11 cellular contexts compared by ENCODE assay signal in the genomic region with DNA sequence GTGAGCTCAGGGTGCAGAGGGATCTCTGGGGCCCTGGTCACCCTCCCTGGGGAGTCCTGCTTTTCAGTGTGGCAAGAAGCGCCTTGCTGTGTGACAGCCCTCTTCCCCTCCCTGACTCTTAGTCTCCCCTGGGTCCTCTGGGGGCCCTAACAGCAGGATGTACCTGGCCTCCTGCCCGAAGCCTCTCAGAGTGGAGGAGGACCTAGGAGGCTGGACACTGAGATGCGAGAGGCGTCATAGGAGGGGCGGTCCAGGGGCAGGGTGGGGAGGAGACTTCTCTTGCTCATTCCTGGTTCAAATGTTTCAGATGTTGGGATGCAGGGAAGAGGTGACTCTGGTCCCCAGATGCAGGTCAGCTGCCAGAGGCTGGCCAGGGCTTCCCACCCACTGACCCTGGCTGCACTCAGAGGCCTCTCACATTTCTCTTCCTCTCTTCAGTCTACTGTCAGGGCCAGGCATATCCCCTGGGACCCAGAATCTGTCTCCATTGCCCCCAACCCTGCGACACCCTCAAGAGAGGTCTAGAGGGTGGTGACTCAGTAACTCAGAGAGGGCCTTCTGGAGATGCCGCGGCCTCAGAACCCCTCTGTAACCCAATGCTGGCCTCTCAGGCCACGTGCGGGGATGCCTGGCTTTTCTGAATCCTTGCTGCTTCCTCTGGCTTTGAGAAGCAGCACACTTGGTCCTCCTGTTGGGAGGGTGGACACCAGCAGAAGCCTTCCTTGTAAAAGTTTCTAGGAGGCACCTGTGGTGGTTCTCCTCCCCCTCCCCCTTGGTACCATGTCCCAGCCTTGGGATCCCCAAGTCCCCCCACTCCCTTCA.
A peak's percentile ranks its signal among the peaks of the same experiment; 100 is the strongest.
DNase-seq lines count a peak whose midpoint lies in the region; FAIRE-seq and TF ChIP-seq lines count a peak whose summit lies in the region.
"Had no signal": no experiment of that assay in that cellular context is flagged by ENCODE, and none has a peak within 500 bp of the region (broad histone marks: within the 10 kb centered on the region; RNA-seq: fewer than 3 reads in every experiment).

No MANE protein-coding gene starts in this region.

- no peak for TF ChIP-seq CTCF in astrocyte of the spinal cord (IDR thresholded peaks at IDR 0.05; ENCODE audit: low read depth, low read length)

- DNase-seq in GM04504 (ENCODE audit: low read depth) (peak; percentile 77), astrocyte of the spinal cord (ENCODE audit: low read depth, low spot score) (peak; percentile 66), iris pigment epithelial cell (ENCODE audit: low read depth) (peak; percentile 77), SW480 (ENCODE audit: low spot score) (no peak), ACHN (no peak), GM19239 (ENCODE audit: insufficient read length, low spot score) (no peak)
- no peak for DNase-seq in activated T-cell treated with anti-CD3 and anti-CD28 coated beads, Interleukin-2, amount 50 U/mL, for 48 hours
- DNase-seq: activated CD4-positive, alpha-beta T cell treated with anti-CD3 and anti-CD28 coated beads, Interleukin-2, amount 50 U/mL, for 4 hours; NCI-H345 had no signal

- in situ Hi-C loops in astrocyte of the spinal cord (cut with HindIII; ENCODE audit: low sequenced_read_pairs) = no loop called here
- in situ Hi-C loops in ACHN (cut with HindIII; ENCODE audit: low pct_ligation_motif_present, low pct_unique_long_range_greater_than_20kb, low sequenced_read_pairs) = no loop called here

- peak overlapping the region in 15 of 21 experiments; percentile 7 to 89 (median 65) for H3K27ac ChIP-seq in skin epidermis

- H3K4me3 ChIP-seq in astrocyte of the spinal cord (ENCODE audit: low read depth, low read length) = no peak overlapping the region
- H3K4me3 ChIP-seq in skin epidermis = no peak overlapping the region

- no peak for FAIRE-seq in GM19239 (lab: Jason Lieb, UNC)
- FAIRE-seq: endothelial cell of umbilical vein had no signal

Comparison
In these comparisons a context has a peak if more than half of its experiments do, and no peak if none do; other contexts are left out.
1. DNase-seq: peak in GM04504 (single experiment), astrocyte of the spinal cord (single experiment) and iris pigment epithelial cell (single experiment); none in activated T-cell treated with anti-CD3 and anti-CD28 coated beads, Interleukin-2, amount 50 U/mL, for 48 hours (0 of 2), SW480 (single experiment), ACHN (single experiment) and GM19239 (single experiment).